In the genomic region with DNA sequence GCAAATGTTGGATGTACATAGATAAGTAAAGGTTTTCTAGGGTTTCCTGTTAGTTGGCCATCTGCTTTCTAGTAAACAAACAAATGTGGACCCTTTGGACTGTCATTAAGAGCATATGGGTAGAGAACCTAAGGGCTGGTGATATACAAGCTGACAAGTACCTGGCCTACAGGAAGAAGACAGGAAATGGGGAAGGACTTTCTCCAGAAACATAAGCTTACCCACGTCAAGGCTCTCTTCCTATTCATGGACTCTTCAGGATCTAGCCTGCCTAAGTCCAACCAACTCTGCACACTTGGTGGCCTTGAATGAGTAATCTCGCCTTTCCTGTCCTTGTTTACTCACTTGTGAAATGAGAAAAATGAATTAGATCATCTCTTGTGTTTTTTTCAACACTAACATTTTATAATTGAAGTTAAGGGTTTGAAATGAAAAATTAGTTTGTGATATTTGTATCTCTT, we compare ENCODE assay signal across 1 cellular context.
TF ChIP-seq lines count a peak whose summit lies in the region.

No MANE protein-coding gene starts in this region.

TF ChIP-seq in HepG2, 621 proteins besides CTCF, POLR2A, EP300 and RAD21 (continued from another document and continues in another):
- TF ChIP-seq NFYC (CRISPR knock-in tag; IDR thresholded peaks at IDR 0.05) (no peak), ZNF350 (CRISPR knock-in tag; IDR thresholded peaks at IDR 0.05; ENCODE audit: borderline replicate concordance, low read depth) (no peak), ZBTB7A (CRISPR knock-in tag; IDR thresholded peaks at IDR 0.05) (no peak), ZFY (CRISPR knock-in tag; IDR thresholded peaks at IDR 0.05) (no peak), ZNF230 (CRISPR knock-in tag; IDR thresholded peaks at IDR 0.05) (no peak), THAP8 (CRISPR knock-in tag; IDR thresholded peaks at IDR 0.05; ENCODE audit: borderline replicate concordance) (no peak), ZNF33A (CRISPR knock-in tag; IDR thresholded peaks at IDR 0.05; ENCODE audit: borderline replicate concordance) (no peak), MEIS2 (CRISPR knock-in tag; IDR thresholded peaks at IDR 0.05) (no peak), RNF2 (conservative IDR thresholded peaks at IDR 0.05; ENCODE audit: low read depth) (0 out of 2 replicates have a peak, but pooled peaks have one; percentile 31), ZNF138 (CRISPR knock-in tag; IDR thresholded peaks at IDR 0.05; ENCODE audit: low read depth) (no peak), AHR (CRISPR knock-in tag; IDR thresholded peaks at IDR 0.05) (no peak), RXRB (CRISPR knock-in tag; IDR thresholded peaks at IDR 0.05; ENCODE audit: borderline replicate concordance) (peak; percentile 64), NFIC (IDR thresholded peaks at IDR 0.05; ENCODE audit: low read length) (peak; percentile 68; the same call in 1 of the 2 replicates), HNF4G (IDR thresholded peaks at IDR 0.05; ENCODE audit: borderline replicate concordance, low read depth, low read length) (peak; percentile 32; the same call in 1 of the 2 replicates), HNF4G (CRISPR knock-in tag; IDR thresholded peaks at IDR 0.05; ENCODE audit: borderline replicate concordance, low read depth) (no peak), HDAC2 (CRISPR knock-in tag; IDR thresholded peaks at IDR 0.05) (peak; percentile 42; the same call in 1 of the 2 replicates), ZNF292 (CRISPR knock-in tag; IDR thresholded peaks at IDR 0.05; ENCODE audit: borderline replicate concordance, low read depth) (no peak), MTA3 (CRISPR knock-in tag; IDR thresholded peaks at IDR 0.05) (no peak), HOXA7 (CRISPR knock-in tag; IDR thresholded peaks at IDR 0.05) (no peak), SYNCRIP (IDR thresholded peaks at IDR 0.05; ENCODE audit: insufficient read depth, low read depth, low read length) (no peak), SMYD3 (CRISPR knock-in tag; IDR thresholded peaks at IDR 0.05) (no peak), HCFC1 (IDR thresholded peaks at IDR 0.05; ENCODE audit: low read depth, low read length) (no peak), TRIM24 (CRISPR knock-in tag; IDR thresholded peaks at IDR 0.05) (no peak), ZNF777 (CRISPR knock-in tag; IDR thresholded peaks at IDR 0.05) (no peak), ZNF644 (CRISPR knock-in tag; IDR thresholded peaks at IDR 0.05; ENCODE audit: low read depth) (0 out of 2 replicates have a peak, but pooled peaks have one; percentile 48), DNMT1 (CRISPR knock-in tag; IDR thresholded peaks at IDR 0.05) (no peak), ARNT (IDR thresholded peaks at IDR 0.05) (no peak), RFX5 (IDR thresholded peaks at IDR 0.05; ENCODE audit: low read depth, low read length) (no peak), ZNF772 (CRISPR knock-in tag; IDR thresholded peaks at IDR 0.05) (no peak), ARID5B (CRISPR knock-in tag; IDR thresholded peaks at IDR 0.05) (peak; percentile 84), ZNF761 (CRISPR knock-in tag; conservative IDR thresholded peaks at IDR 0.05) (no peak), GATAD2A (CRISPR knock-in tag; IDR thresholded peaks at IDR 0.05) (peak; percentile 82), ZNF207 (IDR thresholded peaks at IDR 0.05; ENCODE audit: borderline replicate concordance) (no peak), KDM2A (CRISPR knock-in tag; IDR thresholded peaks at IDR 0.05; ENCODE audit: borderline replicate concordance, low read depth) (no peak), ZNF577 (CRISPR knock-in tag; IDR thresholded peaks at IDR 0.05; ENCODE audit: borderline replicate concordance, low read depth) (no peak), ZXDC (CRISPR knock-in tag; IDR thresholded peaks at IDR 0.05) (no peak), HNRNPH1 (optimal IDR thresholded peaks at IDR 0.05; ENCODE audit: low read depth, low read length) (no peak), ZBTB21 (CRISPR knock-in tag; IDR thresholded peaks at IDR 0.05) (no peak), JARID2 (CRISPR knock-in tag; IDR thresholded peaks at IDR 0.05; ENCODE audit: insufficient replicate concordance) (no peak), ATRX (CRISPR knock-in tag; IDR thresholded peaks at IDR 0.05; ENCODE audit: borderline replicate concordance) (no peak), CEBPG (CRISPR knock-in tag; IDR thresholded peaks at IDR 0.05) (0 out of 2 replicates have a peak, but pooled peaks have one; percentile 29), ELF4 (CRISPR knock-in tag; IDR thresholded peaks at IDR 0.05; ENCODE audit: borderline replicate concordance) (no peak), FOXM1 (CRISPR knock-in tag; IDR thresholded peaks at IDR 0.05) (no peak), NR2F1 (CRISPR knock-in tag; IDR thresholded peaks at IDR 0.05) (no peak), FOXA3 (CRISPR knock-in tag; IDR thresholded peaks at IDR 0.05) (peak; percentile 89), MXI1 (IDR thresholded peaks at IDR 0.05; ENCODE audit: borderline replicate concordance, low read depth, low read length) (no peak), NR2C2 (CRISPR knock-in tag; IDR thresholded peaks at IDR 0.05; ENCODE audit: borderline replicate concordance) (0 out of 2 replicates have a peak, but pooled peaks have one; percentile 20), SOX13 (IDR thresholded peaks at IDR 0.05) (no peak), SOX13 (CRISPR knock-in tag; conservative IDR thresholded peaks at IDR 0.05 in 1 of 2, IDR thresholded peaks at IDR 0.05 in 1 of 2) (peak in 1 of 2 experiments; percentile 59; a peak in 1 of 4 replicates), TMF1 (CRISPR knock-in tag; IDR thresholded peaks at IDR 0.05; ENCODE audit: low read depth) (no peak), ZNF543 (CRISPR knock-in tag; IDR thresholded peaks at IDR 0.05) (no peak), AKAP8 (CRISPR knock-in tag; IDR thresholded peaks at IDR 0.05) (no peak), ZNF496 (CRISPR knock-in tag; IDR thresholded peaks at IDR 0.05; ENCODE audit: insufficient replicate concordance) (no peak), ZNF17 (CRISPR knock-in tag; IDR thresholded peaks at IDR 0.05) (no peak)
- TF ChIP-seq, protein P1, sequence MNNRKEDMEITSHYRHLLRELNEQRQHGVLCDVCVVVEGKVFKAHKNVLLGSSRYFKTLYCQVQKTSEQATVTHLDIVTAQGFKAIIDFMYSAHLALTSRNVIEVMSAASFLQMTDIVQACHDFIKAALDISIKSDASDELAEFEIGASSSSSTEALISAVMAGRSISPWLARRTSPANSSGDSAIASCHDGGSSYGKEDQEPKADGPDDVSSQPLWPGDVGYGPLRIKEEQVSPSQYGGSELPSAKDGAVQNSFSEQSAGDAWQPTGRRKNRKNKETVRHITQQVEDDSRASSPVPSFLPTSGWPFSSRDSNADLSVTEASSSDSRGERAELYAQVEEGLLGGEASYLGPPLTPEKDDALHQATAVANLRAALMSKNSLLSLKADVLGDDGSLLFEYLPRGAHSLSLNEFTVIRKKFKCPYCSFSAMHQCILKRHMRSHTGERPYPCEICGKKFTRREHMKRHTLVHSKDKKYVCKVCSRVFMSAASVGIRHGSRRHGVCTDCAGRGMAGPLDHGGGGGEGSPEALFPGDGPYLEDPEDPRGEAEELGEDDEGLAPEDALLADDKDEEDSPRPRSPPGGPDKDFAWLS (CRISPR knock-in tag; IDR thresholded peaks at IDR 0.05; ENCODE audit: borderline replicate concordance), result no peak
- TF ChIP-seq, protein P2, sequence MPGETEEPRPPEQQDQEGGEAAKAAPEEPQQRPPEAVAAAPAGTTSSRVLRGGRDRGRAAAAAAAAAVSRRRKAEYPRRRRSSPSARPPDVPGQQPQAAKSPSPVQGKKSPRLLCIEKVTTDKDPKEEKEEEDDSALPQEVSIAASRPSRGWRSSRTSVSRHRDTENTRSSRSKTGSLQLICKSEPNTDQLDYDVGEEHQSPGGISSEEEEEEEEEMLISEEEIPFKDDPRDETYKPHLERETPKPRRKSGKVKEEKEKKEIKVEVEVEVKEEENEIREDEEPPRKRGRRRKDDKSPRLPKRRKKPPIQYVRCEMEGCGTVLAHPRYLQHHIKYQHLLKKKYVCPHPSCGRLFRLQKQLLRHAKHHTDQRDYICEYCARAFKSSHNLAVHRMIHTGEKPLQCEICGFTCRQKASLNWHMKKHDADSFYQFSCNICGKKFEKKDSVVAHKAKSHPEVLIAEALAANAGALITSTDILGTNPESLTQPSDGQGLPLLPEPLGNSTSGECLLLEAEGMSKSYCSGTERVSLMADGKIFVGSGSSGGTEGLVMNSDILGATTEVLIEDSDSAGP (CRISPR knock-in tag; IDR thresholded peaks at IDR 0.05; ENCODE audit: borderline replicate concordance), result no peak
- TF ChIP-seq, protein P3, sequence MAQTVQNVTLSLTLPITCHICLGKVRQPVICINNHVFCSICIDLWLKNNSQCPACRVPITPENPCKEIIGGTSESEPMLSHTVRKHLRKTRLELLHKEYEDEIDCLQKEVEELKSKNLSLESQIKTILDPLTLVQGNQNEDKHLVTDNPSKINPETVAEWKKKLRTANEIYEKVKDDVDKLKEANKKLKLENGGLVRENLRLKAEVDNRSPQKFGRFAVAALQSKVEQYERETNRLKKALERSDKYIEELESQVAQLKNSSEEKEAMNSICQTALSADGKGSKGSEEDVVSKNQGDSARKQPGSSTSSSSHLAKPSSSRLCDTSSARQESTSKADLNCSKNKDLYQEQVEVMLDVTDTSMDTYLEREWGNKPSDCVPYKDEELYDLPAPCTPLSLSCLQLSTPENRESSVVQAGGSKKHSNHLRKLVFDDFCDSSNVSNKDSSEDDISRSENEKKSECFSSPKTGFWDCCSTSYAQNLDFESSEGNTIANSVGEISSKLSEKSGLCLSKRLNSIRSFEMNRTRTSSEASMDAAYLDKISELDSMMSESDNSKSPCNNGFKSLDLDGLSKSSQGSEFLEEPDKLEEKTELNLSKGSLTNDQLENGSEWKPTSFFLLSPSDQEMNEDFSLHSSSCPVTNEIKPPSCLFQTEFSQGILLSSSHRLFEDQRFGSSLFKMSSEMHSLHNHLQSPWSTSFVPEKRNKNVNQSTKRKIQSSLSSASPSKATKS (CRISPR knock-in tag; IDR thresholded peaks at IDR 0.05), result 0 out of 2 replicates have a peak, but pooled peaks have one; percentile 63
- TF ChIP-seq, protein P4, sequence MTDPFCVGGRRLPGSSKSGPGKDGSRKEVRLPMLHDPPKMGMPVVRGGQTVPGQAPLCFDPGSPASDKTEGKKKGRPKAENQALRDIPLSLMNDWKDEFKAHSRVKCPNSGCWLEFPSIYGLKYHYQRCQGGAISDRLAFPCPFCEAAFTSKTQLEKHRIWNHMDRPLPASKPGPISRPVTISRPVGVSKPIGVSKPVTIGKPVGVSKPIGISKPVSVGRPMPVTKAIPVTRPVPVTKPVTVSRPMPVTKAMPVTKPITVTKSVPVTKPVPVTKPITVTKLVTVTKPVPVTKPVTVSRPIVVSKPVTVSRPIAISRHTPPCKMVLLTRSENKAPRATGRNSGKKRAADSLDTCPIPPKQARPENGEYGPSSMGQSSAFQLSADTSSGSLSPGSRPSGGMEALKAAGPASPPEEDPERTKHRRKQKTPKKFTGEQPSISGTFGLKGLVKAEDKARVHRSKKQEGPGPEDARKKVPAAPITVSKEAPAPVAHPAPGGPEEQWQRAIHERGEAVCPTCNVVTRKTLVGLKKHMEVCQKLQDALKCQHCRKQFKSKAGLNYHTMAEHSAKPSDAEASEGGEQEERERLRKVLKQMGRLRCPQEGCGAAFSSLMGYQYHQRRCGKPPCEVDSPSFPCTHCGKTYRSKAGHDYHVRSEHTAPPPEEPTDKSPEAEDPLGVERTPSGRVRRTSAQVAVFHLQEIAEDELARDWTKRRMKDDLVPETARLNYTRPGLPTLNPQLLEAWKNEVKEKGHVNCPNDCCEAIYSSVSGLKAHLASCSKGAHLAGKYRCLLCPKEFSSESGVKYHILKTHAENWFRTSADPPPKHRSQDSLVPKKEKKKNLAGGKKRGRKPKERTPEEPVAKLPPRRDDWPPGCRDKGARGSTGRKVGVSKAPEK (CRISPR knock-in tag; IDR thresholded peaks at IDR 0.05; ENCODE audit: borderline replicate concordance), result no peak
